Comparison of ENCODE assay signal across 8 cellular contexts in genomic region chr6:139588734-139589418, GRCh38.
A peak's percentile ranks its signal among the peaks of the same experiment; 100 is the strongest.
DNase-seq lines count a peak whose midpoint lies in the region; ATAC-seq and TF ChIP-seq lines count a peak whose summit lies in the region.
"Had no signal": no experiment of that assay in that cellular context is flagged by ENCODE, and none has a peak within 500 bp of the region (broad histone marks: within the 10 kb centered on the region; RNA-seq: fewer than 3 reads in every experiment).

No MANE protein-coding gene starts in this region.

- H3K79me2 ChIP-seq in SK-N-SH (ENCODE audit: insufficient read depth), result no peaks in the 10 kb centered on the region
- H3K79me2 ChIP-seq in hepatocyte, result no peaks in the 10 kb centered on the region

- POLR2A ChIA-PET in SK-N-SH (lab: Yijun Ruan, JAX), result no interaction called here

- peak overlapping the region; percentile 9; the same call in 1 of the 2 replicates for H2AFZ ChIP-seq in SK-N-SH (ENCODE audit: low read depth)
- no peak overlapping the region for H2AFZ ChIP-seq in hepatocyte

- no peak for TF ChIP-seq RAD21 in SK-N-SH (IDR thresholded peaks at IDR 0.05; ENCODE audit: low read length)

- peaks cover 0 to 21% of the 10 kb centered on the region in 2 experiments; a peak in 2 of 4 replicates for H3K4me1 ChIP-seq in SK-N-SH (ENCODE audit: control insufficient read depth in 1 of 2, insufficient read depth in 2 of 2, low read depth in 1 of 2, low read length in 1 of 2)
- peaks cover 19% of the 10 kb centered on the region for H3K4me1 ChIP-seq in hepatocyte (ENCODE audit: insufficient read depth)
- H3K4me1 ChIP-seq in suprapubic skin, result peaks cover 16% of the 10 kb centered on the region

- 58% methylated on average over 3 of the region's 3 CpGs for WGBS in SK-N-SH (ENCODE audit: low lambda C conversion rate)
- WGBS in hepatocyte (ENCODE audit: low lambda C conversion rate, missing lambda C conversion rate), result 48% methylated on average over 3 of the region's 3 CpGs
- WGBS in suprapubic skin, result 34% methylated on average over 3 of the region's 3 CpGs

- no peaks in the 10 kb centered on the region for H3K9me3 ChIP-seq in SK-N-SH
- H3K9me3 ChIP-seq in hepatocyte (ENCODE audit: low read depth), result no peaks in the 10 kb centered on the region
- H3K9me3 ChIP-seq in suprapubic skin, result no peaks in the 10 kb centered on the region

- H3K27me3 ChIP-seq in SK-N-SH (ENCODE audit: insufficient read depth) (no peaks in the 10 kb centered on the region), hepatocyte (no peaks in the 10 kb centered on the region), suprapubic skin (no peaks in the 10 kb centered on the region)

- H3K9me2 ChIP-seq in SK-N-SH (no peaks in the 10 kb centered on the region), hepatocyte (replicated peaks; ENCODE audit: insufficient read depth) (no peaks in the 10 kb centered on the region)

- H3K4me3 ChIP-seq in SK-N-SH (ENCODE audit: low read depth in 2 of 2, low read length in 1 of 2), result no peak overlapping the region
- H3K4me3 ChIP-seq in hepatocyte, result no peak overlapping the region
- no peak overlapping the region for H3K4me3 ChIP-seq in suprapubic skin

- peaks cover 26% of the 10 kb centered on the region for H3F3A ChIP-seq in SK-N-SH (replicated peaks; ENCODE audit: insufficient read depth)

- TF ChIP-seq CTCF in SK-N-SH (IDR thresholded peaks at IDR 0.05), result no peak
- TF ChIP-seq CTCF in hepatocyte (IDR thresholded peaks at IDR 0.05; ENCODE audit: poor library complexity), result no peak
- no peak for TF ChIP-seq CTCF in suprapubic skin (IDR thresholded peaks at IDR 0.05)

- CTCF ChIA-PET in SK-N-SH (lab: Yijun Ruan, JAX), result no interaction called here

- TF ChIP-seq EP300 in SK-N-SH (IDR thresholded peaks at IDR 0.05; ENCODE audit: borderline replicate concordance in 1 of 2, low read depth in 1 of 2, low read length in 1 of 2) (no peak), suprapubic skin (IDR thresholded peaks at IDR 0.05) (no peak)

- peak overlapping the region; percentile 45; the same call in 1 of the 2 replicates for H3K9ac ChIP-seq in SK-N-SH

- H3K27ac ChIP-seq in SK-N-SH (ENCODE audit: low read depth in 2 of 2, low read length in 1 of 2), result peak overlapping the region; percentile 83 to 87; a peak in 3 of 4 replicates
- peak overlapping the region; percentile 78 for H3K27ac ChIP-seq in hepatocyte
- H3K27ac ChIP-seq in suprapubic skin, result peak overlapping the region; percentile 8

- TF ChIP-seq POLR2A in suprapubic skin (IDR thresholded peaks at IDR 0.05), result no peak

- ATAC-seq in GM18517 (IDR thresholded peaks at IDR 0.05; ENCODE audit: unreplicated experiment) (no peak), HG02870 (IDR thresholded peaks at IDR 0.05; ENCODE audit: unreplicated experiment) (no peak)
- ATAC-seq: activated CD4-positive, alpha-beta T cell treated with anti-CD3 and anti-CD28 coated beads for 36 hours had no signal

- H3K4me2 ChIP-seq in SK-N-SH (peak overlapping the region; percentile 29; the same call in 1 of the 2 replicates), hepatocyte (peak overlapping the region; percentile 47)

- H4K20me1 ChIP-seq in SK-N-SH (ENCODE audit: insufficient read depth) (no peaks in the 10 kb centered on the region), hepatocyte (ENCODE audit: insufficient read depth, poor library complexity, severe bottlenecking) (no peaks in the 10 kb centered on the region)

- H3K36me3 ChIP-seq in SK-N-SH (replicated peaks in 1 of 2; ENCODE audit: control insufficient read depth in 1 of 2, insufficient read depth in 2 of 2, low read length in 1 of 2) (no peaks in the 10 kb centered on the region), hepatocyte (replicated peaks; ENCODE audit: insufficient read depth, low read depth) (no peaks in the 10 kb centered on the region), suprapubic skin (no peaks in the 10 kb centered on the region)

- DNase-seq in LHCN-M2 (ENCODE audit: low read depth), result peak; percentile 40
- no peak for DNase-seq in SK-N-SH
- DNase-seq in hepatocyte (ENCODE audit: low spot score), result peak; percentile 21
- DNase-seq in suprapubic skin (ENCODE audit: low spot score in 2 of 2), result no peak
- DNase-seq in T1000 (lab: John Stamatoyannopoulos, UW), result no peak
- DNase-seq: activated CD4-positive, alpha-beta T cell treated with anti-CD3 and anti-CD28 coated beads for 36 hours had no signal

TF ChIP-seq in SK-N-SH, 30 proteins besides CTCF, POLR2A, EP300 and RAD21:
- TF ChIP-seq MAX (IDR thresholded peaks at IDR 0.05; ENCODE audit: low read depth) (no peak), POLR2AphosphoS5 (IDR thresholded peaks at IDR 0.05; ENCODE audit: low read depth, low read length) (no peak), JUND (IDR thresholded peaks at IDR 0.05) (no peak), MXI1 (IDR thresholded peaks at IDR 0.05; ENCODE audit: low read depth, low read length) (no peak), EZH2phosphoT487 (IDR thresholded peaks at IDR 0.05; ENCODE audit: borderline replicate concordance, low read depth) (no peak)

Comparison
In these comparisons a context has a peak if more than half of its experiments do, and no peak if none do; other contexts are left out.
1. DNase-seq: peak in LHCN-M2 (single experiment) and hepatocyte (single experiment); none in SK-N-SH (single experiment), suprapubic skin (0 of 2) and T1000 (single experiment).
2. H3K27ac ChIP-seq: peak in every context shown above with its lines; median percentile 85 in SK-N-SH; 78 in hepatocyte; 8 in suprapubic skin.